Comparison of ENCODE assay signal across 6 cellular contexts in the genomic region with DNA sequence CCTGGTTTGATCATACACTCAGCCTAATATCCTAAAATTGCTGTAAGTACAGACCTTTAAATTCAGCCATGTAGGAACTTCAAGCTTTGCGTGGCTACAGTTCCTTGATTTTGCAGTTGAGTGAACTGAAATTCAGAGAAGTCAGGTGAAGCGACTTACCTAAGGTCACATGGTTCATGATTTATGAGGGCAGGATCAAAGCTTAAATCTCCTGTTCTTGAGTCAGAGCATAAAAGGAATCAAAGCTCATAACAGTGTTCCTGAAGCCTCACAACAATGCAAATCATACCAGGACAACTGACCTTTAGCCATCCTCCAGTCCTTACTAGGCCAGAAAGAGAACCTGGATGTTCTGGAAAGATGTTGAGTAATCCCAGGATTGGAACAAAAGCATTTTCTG.
"Had no signal": no experiment of that assay in that cellular context is flagged by ENCODE, and none has a peak within 500 bp of the region (broad histone marks: within the 10 kb centered on the region; RNA-seq: fewer than 3 reads in every experiment).

No MANE protein-coding gene starts in this region.

- H3K9me3 ChIP-seq: HAP-1 had no signal

- H3K4me3 ChIP-seq: GM23338, HAP-1 had no signal

- ATAC-seq: HCT116 had no signal

- H3K36me3 ChIP-seq: HAP-1 had no signal

- H3K4me1 ChIP-seq: HAP-1 had no signal

- DNase-seq: H7, HFFc6, IMR-90 had no signal
